ENCODE assay signal across 16 cellular contexts in genomic region chr1:56185493-56185892, GRCh38.
DNase-seq lines count a peak whose midpoint lies in the region; ATAC-seq and TF ChIP-seq lines count a peak whose summit lies in the region.
"Had no signal": no experiment of that assay in that cellular context is flagged by ENCODE, and none has a peak within 500 bp of the region (broad histone marks: within the 10 kb centered on the region; RNA-seq: fewer than 3 reads in every experiment).

No MANE protein-coding gene starts in this region.

- no peaks in the 10 kb centered on the region for H3K79me2 ChIP-seq in SK-N-SH (ENCODE audit: insufficient read depth)

- no peak overlapping the region for H3K14ac ChIP-seq in neuronal stem cell (ENCODE audit: low read length)

- H3K9me3 ChIP-seq in SK-N-SH, result no peaks in the 10 kb centered on the region
- no peaks in the 10 kb centered on the region for H3K9me3 ChIP-seq in neuronal stem cell (replicated peaks in 1 of 2; ENCODE audit: control insufficient read depth in 2 of 2, insufficient read depth in 1 of 2, low read depth in 1 of 2, low read length in 2 of 2)

- H2AFZ ChIP-seq in SK-N-SH (ENCODE audit: low read depth) (no peak overlapping the region), neuronal stem cell (ENCODE audit: low read length) (peak overlapping the region; percentile 48)
- H2AFZ ChIP-seq: GM23248 had no signal

- no peak for TF ChIP-seq CTCF in SK-N-SH (IDR thresholded peaks at IDR 0.05)

- no peak for TF ChIP-seq EP300 in SK-N-SH (IDR thresholded peaks at IDR 0.05; ENCODE audit: borderline replicate concordance in 1 of 2, low read depth in 1 of 2, low read length in 1 of 2)

- no peak for ATAC-seq in GM18858 (IDR thresholded peaks at IDR 0.05; ENCODE audit: unreplicated experiment)
- ATAC-seq: GM12878, HCT116 had no signal

- H3K4me2 ChIP-seq in SK-N-SH (no peak overlapping the region), neuronal stem cell (ENCODE audit: insufficient read depth, low read length, poor library complexity, severe bottlenecking) (no peak overlapping the region)

- H3K27me3 ChIP-seq in SK-N-SH (ENCODE audit: insufficient read depth), result no peaks in the 10 kb centered on the region
- no peaks in the 10 kb centered on the region for H3K27me3 ChIP-seq in neuronal stem cell (ENCODE audit: control insufficient read depth in 3 of 3, insufficient read depth in 3 of 3, low read depth in 1 of 3, low read length in 3 of 3)

- H3K9ac ChIP-seq in SK-N-SH (no peak overlapping the region), neuronal stem cell (ENCODE audit: low read depth, low read length, poor library complexity) (no peak overlapping the region)
- H3K9ac ChIP-seq: GM23248 had no signal

- H2BK5ac ChIP-seq in neuronal stem cell (ENCODE audit: low read length), result no peak overlapping the region

- DNase-seq in EH (ENCODE audit: low read depth) (peak; percentile 41), SK-N-SH (peak; percentile 25), fibroblast of peridontal ligament (ENCODE audit: extremely low read depth) (peak; percentile 59), neuronal stem cell (ENCODE audit: low spot score) (no peak), activated T-cell treated with anti-CD3 and anti-CD28 coated beads for 4 hours (no peak), immature natural killer cell (no peak)
- DNase-seq: C1 segment of cervical spinal cord; Calu3; CD4-positive, alpha-beta T cell; DMS 273 treated with DMSO at 0.1 percent for 48 hours; GM23248 had no signal

- H4K91ac ChIP-seq in neuronal stem cell (ENCODE audit: low read depth, low read length, poor library complexity), result no peak overlapping the region

- no peaks in the 10 kb centered on the region for H4K20me1 ChIP-seq in SK-N-SH (ENCODE audit: insufficient read depth)

- no peak overlapping the region for H3K23ac ChIP-seq in neuronal stem cell (ENCODE audit: low read depth, low read length, poor library complexity)

- H3K4me3 Mint-ChIP-seq in immature natural killer cell, result no peak overlapping the region
- H3K4me3 Mint-ChIP-seq: B cell; CD4-positive, alpha-beta T cell had no signal

- no peak overlapping the region for H2BK120ac ChIP-seq in neuronal stem cell (ENCODE audit: low read depth, low read length)

- no peak for TF ChIP-seq RAD21 in SK-N-SH (IDR thresholded peaks at IDR 0.05; ENCODE audit: low read length)

- H2AK5ac ChIP-seq in neuronal stem cell (ENCODE audit: low read depth, low read length), result no peak overlapping the region

- CTCF ChIA-PET in SK-N-SH (lab: Yijun Ruan, JAX), result interaction anchor here (0.6 to 1.4 kb wide), 5 partner anchors 11 to 810 kb away, joined by 3 to 4 read pairs (median 3); no protein-coding TSS in a partner anchor

- H3K9me2 ChIP-seq in SK-N-SH, result no peaks in the 10 kb centered on the region

- peaks cover 0 to 1% (median 0%) of the 10 kb centered on the region in 3 donors for H3K27me3 Mint-ChIP-seq in immature natural killer cell (ENCODE audit: low read depth in 3 of 3)
- H3K27me3 Mint-ChIP-seq: CD4-positive, alpha-beta T cell had no signal

- no peaks in the 10 kb centered on the region for H3F3A ChIP-seq in SK-N-SH (replicated peaks; ENCODE audit: insufficient read depth)

- H3K27ac ChIP-seq in SK-N-SH (ENCODE audit: low read depth in 2 of 2, low read length in 1 of 2) (peak overlapping the region in 1 of 2 experiments; percentile 96; a peak in 2 of 4 replicates), neuronal stem cell (replicated peaks; ENCODE audit: low read length) (no peak overlapping the region)
- H3K27ac ChIP-seq: GM23248, HL-60 had no signal

- peaks cover 0 to 30% of the 10 kb centered on the region in 2 experiments; a peak in 2 of 4 replicates for H3K4me1 ChIP-seq in SK-N-SH (ENCODE audit: control insufficient read depth in 1 of 2, insufficient read depth in 2 of 2, low read depth in 1 of 2, low read length in 1 of 2)
- peaks cover 17 to 27% of the 10 kb centered on the region in 2 donors for H3K4me1 ChIP-seq in neuronal stem cell (ENCODE audit: control insufficient read depth in 2 of 2, insufficient read depth in 1 of 2, low read depth in 1 of 2, low read length in 2 of 2)

- no peak overlapping the region for H3K27ac Mint-ChIP-seq in immature natural killer cell
- H3K27ac Mint-ChIP-seq: B cell; CD4-positive, alpha-beta T cell had no signal

- no peak overlapping the region for H3K18ac ChIP-seq in neuronal stem cell (ENCODE audit: low read length)

- no peak overlapping the region for H3K4me3 ChIP-seq in SK-N-SH (ENCODE audit: low read depth in 2 of 2, low read length in 1 of 2)
- H3K4me3 ChIP-seq in neuronal stem cell (ENCODE audit: low read length in 2 of 2), result no peak overlapping the region
- H3K4me3 ChIP-seq: GM12878, GM23248 had no signal

- H3K4me1 Mint-ChIP-seq in immature natural killer cell, result no peaks in the 10 kb centered on the region
- H3K4me1 Mint-ChIP-seq: B cell had no signal

- H3K36me3 Mint-ChIP-seq in immature natural killer cell, result no peaks in the 10 kb centered on the region

- POLR2A ChIA-PET in SK-N-SH (lab: Yijun Ruan, JAX), result no interaction called here

- no peak overlapping the region for H3K4ac ChIP-seq in neuronal stem cell (ENCODE audit: low read length)

- H3K79me1 ChIP-seq in neuronal stem cell (ENCODE audit: low read depth, low read length), result no peaks in the 10 kb centered on the region

- H3K9me3 Mint-ChIP-seq in immature natural killer cell, result peaks cover 0 to 5% (median 0%) of the 10 kb centered on the region in 6 donors
- H3K9me3 Mint-ChIP-seq: CD4-positive, alpha-beta T cell had no signal

- H3K36me3 ChIP-seq in SK-N-SH (replicated peaks in 1 of 2; ENCODE audit: control insufficient read depth in 1 of 2, insufficient read depth in 2 of 2, low read length in 1 of 2) (no peaks in the 10 kb centered on the region), neuronal stem cell (replicated peaks in 1 of 2; ENCODE audit: control insufficient read depth in 2 of 2, insufficient read depth in 2 of 2, low read length in 2 of 2) (no peaks in the 10 kb centered on the region)

- no peak overlapping the region for H2BK12ac ChIP-seq in neuronal stem cell (ENCODE audit: low read length)

- 72% methylated on average over 2 of the region's 2 CpGs for WGBS in SK-N-SH (ENCODE audit: low lambda C conversion rate)
- WGBS in neuronal stem cell (ENCODE audit: extremely low coverage in 2 of 2, insufficient read length in 2 of 2, insufficient replicate concordance in 1 of 2), 2 donors, result no CpG with 5 or more reads among the region's 2 CpGs

- H2BK15ac ChIP-seq in neuronal stem cell (ENCODE audit: low read length), result no peak overlapping the region

- H4K8ac ChIP-seq in neuronal stem cell (ENCODE audit: low read depth, low read length), result no peak overlapping the region

TF ChIP-seq in SK-N-SH, 30 proteins besides CTCF, POLR2A, EP300 and RAD21:
- peak; percentile 50 for TF ChIP-seq TCF12 (IDR thresholded peaks at IDR 0.05)
- TF ChIP-seq SIN3A (IDR thresholded peaks at IDR 0.05; ENCODE audit: borderline replicate concordance, low read depth, low read length), result no peak
- no peak for TF ChIP-seq SMC3 (IDR thresholded peaks at IDR 0.05; ENCODE audit: low read depth, low read length)
- peak; percentile 36 for TF ChIP-seq CHD2 (IDR thresholded peaks at IDR 0.05; ENCODE audit: low read length, partially characterized antibody)

Comparison
In these comparisons a context has a peak if more than half of its experiments do, and no peak if none do; other contexts are left out.
1. DNase-seq: peak in EH (single experiment), SK-N-SH (single experiment) and fibroblast of peridontal ligament (single experiment); none in neuronal stem cell (single experiment), activated T-cell treated with anti-CD3 and anti-CD28 coated beads for 4 hours (single experiment) and immature natural killer cell (0 of 3).